In genomic region chr1:174204697-174205308, GRCh38 we compare ENCODE assay signal across 14 cellular contexts. TPM values are rescaled to one million over a fixed set of nuclear protein-coding genes. Genes with fewer than 3 reads are reported as not detected.
DNase-seq lines count a peak whose midpoint lies in the region; ATAC-seq, FAIRE-seq and TF ChIP-seq lines count a peak whose summit lies in the region.
"Had no signal": no experiment of that assay in that cellular context is flagged by ENCODE, and none has a peak within 500 bp of the region (broad histone marks: within the 10 kb centered on the region; RNA-seq: fewer than 3 reads in every experiment).

No MANE protein-coding gene starts in this region.

- no peak for FAIRE-seq in small intestine (lab: Jason Lieb, UNC)
- FAIRE-seq in RCC 7860 (lab: Jason Lieb, UNC): no peak

- 54 to 79% (median 69%) methylated on average over 7 of the region's 7 CpGs for WGBS in small intestine, 3 donors

- in situ Hi-C loops in KBM-7 (cut with MboI; ENCODE audit: low pct_unique_long_range_greater_than_20kb, low sequenced_read_pairs): no loop called here

- peaks cover 2% of the 10 kb centered on the region for H3K9me3 Mint-ChIP-seq in activated T-cell treated with anti-CD3 and anti-CD28 coated beads, Interleukin-2, amount 50 U/mL, for 4 hours

- CTCF ChIA-PET in RWPE1 (lab: Yijun Ruan, JAX): interaction anchor here (0.6 kb wide), 1 partner anchor 1549 kb away, joined by 3 read pairs; no protein-coding TSS in a partner anchor

- peak overlapping the region; percentile 30 for H3K4me3 Mint-ChIP-seq in activated T-cell treated with anti-CD3 and anti-CD28 coated beads, Interleukin-2, amount 50 U/mL, for 4 hours

- POLR2A ChIA-PET in RWPE1 (lab: Yijun Ruan, JAX; ENCODE audit: low non-redundant PET): no interaction called here

- H3K4me1 ChIP-seq in small intestine (ENCODE audit: control insufficient read depth in 2 of 2, insufficient read depth in 1 of 2, low read depth in 1 of 2, low read length in 1 of 2): no peaks in the 10 kb centered on the region
- H3K4me1 ChIP-seq: sigmoid colon had no signal

- peaks cover 61% of the 10 kb centered on the region for H3K4me1 Mint-ChIP-seq in activated T-cell treated with anti-CD3 and anti-CD28 coated beads, Interleukin-2, amount 50 U/mL, for 4 hours (ENCODE audit: low read depth)

- H3K36me3 Mint-ChIP-seq in activated T-cell treated with anti-CD3 and anti-CD28 coated beads, Interleukin-2, amount 50 U/mL, for 4 hours (ENCODE audit: insufficient read depth): peaks cover 10% of the 10 kb centered on the region

- H3K27me3 ChIP-seq in small intestine (ENCODE audit: control insufficient read depth in 2 of 2, insufficient read depth in 2 of 2, low read length in 2 of 2): no peaks in the 10 kb centered on the region
- H3K27me3 ChIP-seq: sigmoid colon had no signal

- H3K27me3 Mint-ChIP-seq in activated T-cell treated with anti-CD3 and anti-CD28 coated beads, Interleukin-2, amount 50 U/mL, for 4 hours (ENCODE audit: low read depth): no peaks in the 10 kb centered on the region

- TF ChIP-seq CTCF in RWPE1 (conservative IDR thresholded peaks at IDR 0.05; ENCODE audit: low read depth): no peak

- peaks cover 0 to 2% of the 10 kb centered on the region in 2 donors for H3K36me3 ChIP-seq in small intestine (ENCODE audit: control insufficient read depth in 2 of 2, insufficient read depth in 2 of 2, low read length in 2 of 2)
- H3K36me3 ChIP-seq: sigmoid colon had no signal

- no peak overlapping the region for H3K4me3 ChIP-seq in small intestine (ENCODE audit: low read depth in 1 of 2, low read length in 2 of 2)
- H3K4me3 ChIP-seq: sigmoid colon had no signal

- no peaks in the 10 kb centered on the region for H3K9me3 ChIP-seq in small intestine (ENCODE audit: control insufficient read depth, low read depth)

- no peak for DNase-seq in activated T-cell treated with anti-CD3 and anti-CD28 coated beads, Interleukin-2, amount 50 U/mL, for 4 hours
- DNase-seq in activated T-cell treated with anti-CD3 and anti-CD28 coated beads, Interleukin-2, amount 50 U/mL, for 1 hour: no peak
- DNase-seq in KBM-7: peak; percentile 84
- peak; percentile 29 to 32 for DNase-seq in activated T-cell treated with anti-CD3 and anti-CD28 coated beads, Interleukin-2, amount 50 U/mL, for 48 hours
- DNase-seq in small intestine: peak; percentile 5
- no peak for DNase-seq in RWPE1 (ENCODE audit: low spot score)
- no peak for DNase-seq in RCC 7860 (ENCODE audit: low spot score)
- no peak for DNase-seq in nucleus accumbens (lab: John Stamatoyannopoulos, UW)
- DNase-seq: amniotic stem cell, kidney glomerular epithelial cell, NCI-H2171 treated with DMSO at 0.1 percent for 48 hours, sigmoid colon had no signal

- H3K27ac ChIP-seq in small intestine (ENCODE audit: low read depth in 1 of 2, low read length in 1 of 2) (no peak overlapping the region), RWPE1 (no peak overlapping the region)
- H3K27ac ChIP-seq: HL-60, sigmoid colon had no signal

- peak; percentile 80 to 83 for ATAC-seq in activated T-cell treated with anti-CD3 and anti-CD28 coated beads, Interleukin-2, amount 50 U/mL, for 4 hours
- ATAC-seq: esophagus mucosa had no signal

RNA-seq across cellular contexts. Expression of gene RABGAP1L, which starts 45.5 kb away (rescaled TPM):
- 10 to 100 TPM; 16.9 to 23.2 (median 22.3) TPM for total RNA-seq in activated T-cell treated with anti-CD3 and anti-CD28 coated beads, Interleukin-2, amount 50 U/mL, for 4 hours
- 10 to 100 TPM; 20.6 to 27.1 (median 23.2) TPM for polyA plus RNA-seq in small intestine

Comparison
In these comparisons a context has a peak if more than half of its experiments do, and no peak if none do; other contexts are left out.
1. DNase-seq: peak in KBM-7 (single experiment), activated T-cell treated with anti-CD3 and anti-CD28 coated beads, Interleukin-2, amount 50 U/mL, for 48 hours (2 of 2) and small intestine (single experiment); none in activated T-cell treated with anti-CD3 and anti-CD28 coated beads, Interleukin-2, amount 50 U/mL, for 4 hours (single experiment), activated T-cell treated with anti-CD3 and anti-CD28 coated beads, Interleukin-2, amount 50 U/mL, for 1 hour (single experiment), RWPE1 (single experiment), RCC 7860 (single experiment) and nucleus accumbens (0 of 56).